ENCODE assay signal across 1 cellular context in genomic region chr20:3045816-3046676, GRCh38.
TF ChIP-seq lines count a peak whose summit lies in the region.

Gene MRPS26 (plus strand): TSS chr20:3046052. CDS start chr20:3046069, 17 bp downstream.

TF ChIP-seq in HepG2, 621 proteins besides CTCF, POLR2A, EP300 and RAD21 (continued from another document and continues in another):
- TF ChIP-seq ZNF484 (CRISPR knock-in tag; IDR thresholded peaks at IDR 0.05; ENCODE audit: borderline replicate concordance, low read depth) (no peak), ZNF138 (CRISPR knock-in tag; IDR thresholded peaks at IDR 0.05; ENCODE audit: low read depth) (peak; percentile 98), SNAPC5 (CRISPR knock-in tag; IDR thresholded peaks at IDR 0.05; ENCODE audit: borderline replicate concordance) (0 out of 2 replicates have a peak, but pooled peaks have one; percentile 93), YEATS4 (CRISPR knock-in tag; IDR thresholded peaks at IDR 0.05; ENCODE audit: borderline replicate concordance) (peak; percentile 100), CEBPB (IDR thresholded peaks at IDR 0.05; ENCODE audit: borderline replicate concordance, low read depth, low read length) (no peak), MAFK (conservative IDR thresholded peaks at IDR 0.05 in 1 of 2, IDR thresholded peaks at IDR 0.05 in 1 of 2; ENCODE audit: low read length in 2 of 2) (no peak), ZBTB2 (CRISPR knock-in tag; IDR thresholded peaks at IDR 0.05; ENCODE audit: low read depth) (peak; percentile 87), ZFP36L1 (CRISPR knock-in tag; IDR thresholded peaks at IDR 0.05) (peak; percentile 78; the same call in 1 of the 2 replicates), CBX5 (CRISPR knock-in tag; IDR thresholded peaks at IDR 0.05; ENCODE audit: borderline replicate concordance) (no peak), ZNF362 (CRISPR knock-in tag; IDR thresholded peaks at IDR 0.05; ENCODE audit: borderline replicate concordance) (peak; percentile 22; the same call in 1 of the 2 replicates), ARNTL (CRISPR knock-in tag; IDR thresholded peaks at IDR 0.05) (peak; percentile 78; the same call in 1 of the 2 replicates), ZNF205 (CRISPR knock-in tag; IDR thresholded peaks at IDR 0.05) (0 out of 2 replicates have a peak, but pooled peaks have one; percentile 57), FOXJ3 (CRISPR knock-in tag; IDR thresholded peaks at IDR 0.05; ENCODE audit: borderline replicate concordance) (no peak), GRHL1 (CRISPR knock-in tag; conservative IDR thresholded peaks at IDR 0.05) (no peak), SATB2 (CRISPR knock-in tag; IDR thresholded peaks at IDR 0.05) (peak; percentile 90), NR1H2 (CRISPR knock-in tag; IDR thresholded peaks at IDR 0.05; ENCODE audit: borderline replicate concordance, low read depth) (peak; percentile 93), ZC3H4 (CRISPR knock-in tag; IDR thresholded peaks at IDR 0.05; ENCODE audit: borderline replicate concordance) (no peak), REXO4 (CRISPR knock-in tag; IDR thresholded peaks at IDR 0.05; ENCODE audit: borderline replicate concordance) (peak; percentile 91), CEBPZ (IDR thresholded peaks at IDR 0.05; ENCODE audit: low read length) (no peak), PLSCR1 (CRISPR knock-in tag; IDR thresholded peaks at IDR 0.05; ENCODE audit: borderline replicate concordance) (peak; percentile 68), DPF2 (CRISPR knock-in tag; IDR thresholded peaks at IDR 0.05; ENCODE audit: borderline replicate concordance, low read depth) (no peak), ZSCAN31 (CRISPR knock-in tag; IDR thresholded peaks at IDR 0.05; ENCODE audit: low read depth) (peak; percentile 100), ELK4 (CRISPR knock-in tag; IDR thresholded peaks at IDR 0.05; ENCODE audit: borderline replicate concordance) (peak; percentile 96; the same call in 1 of the 2 replicates), NFYB (CRISPR knock-in tag; IDR thresholded peaks at IDR 0.05) (no peak; the same call in 1 of the 2 replicates), ZSCAN12 (CRISPR knock-in tag; IDR thresholded peaks at IDR 0.05) (peak; percentile 95; the same call in 1 of the 2 replicates), HCFC1 (IDR thresholded peaks at IDR 0.05; ENCODE audit: low read depth, low read length) (peak; percentile 93), HOXA3 (CRISPR knock-in tag; IDR thresholded peaks at IDR 0.05) (peak; percentile 98), SMC3 (IDR thresholded peaks at IDR 0.05; ENCODE audit: low read length) (no peak; the same call in 1 of the 2 replicates), CEBPG (CRISPR knock-in tag; IDR thresholded peaks at IDR 0.05) (no peak; the same call in 1 of the 2 replicates), POLR2AphosphoS5 (IDR thresholded peaks at IDR 0.05; ENCODE audit: low read depth, low read length) (peak; percentile 90), FOXP4 (CRISPR knock-in tag; IDR thresholded peaks at IDR 0.05) (peak; percentile 27; the same call in 1 of the 2 replicates), DDIT3 (CRISPR knock-in tag; IDR thresholded peaks at IDR 0.05) (no peak; the same call in 1 of the 2 replicates), ZFP91 (CRISPR knock-in tag; IDR thresholded peaks at IDR 0.05; ENCODE audit: borderline replicate concordance) (peak; percentile 96), PRPF4 (IDR thresholded peaks at IDR 0.05; ENCODE audit: low read depth, low read length, poor library complexity, severe bottlenecking) (no peak), MBD4 (IDR thresholded peaks at IDR 0.05; ENCODE audit: borderline replicate concordance, low read length) (no peak), RERE (CRISPR knock-in tag; IDR thresholded peaks at IDR 0.05; ENCODE audit: low read depth) (peak; percentile 18; the same call in 1 of the 2 replicates)
